Comparison of ENCODE assay signal across 23 cellular contexts in genomic region chr12:16962889-16963288, GRCh38.
"Had no signal": no experiment of that assay in that cellular context is flagged by ENCODE, and none has a peak within 500 bp of the region (broad histone marks: within the 10 kb centered on the region; RNA-seq: fewer than 3 reads in every experiment).

No MANE protein-coding gene starts in this region.

- H3K4me1 ChIP-seq: esophagus squamous epithelium, gastroesophageal sphincter, heart left ventricle, prostate gland, vagina had no signal

- H3K27ac ChIP-seq: esophagus squamous epithelium, gastroesophageal sphincter, heart left ventricle, ovary, prostate gland, vagina had no signal

- ATAC-seq: activated CD8-positive, alpha-beta T cell treated with anti-CD3 and anti-CD28 coated beads, Interleukin-2, amount 10 ng/mL, durations not matched to agents 7 days and 5 days; effector memory CD8-positive, alpha-beta T cell; gastroesophageal sphincter; heart left ventricle; left cardiac atrium; natural killer cell; stimulated activated naive B cell treated with anti-CD40 and anti-IgM and Interleukin-4, amounts not matched to agents 10 μg/mL and 1 μg/mL and 100 μg/mL, for 72 hours had no signal

- H3K9me3 Mint-ChIP-seq: activated naive CD4-positive, alpha-beta T cell treated with anti-CD3 and anti-CD28 coated beads, Interleukin-2, amount 50 U/mL, for 24 hours had no signal

- H3K36me3 Mint-ChIP-seq: activated naive CD4-positive, alpha-beta T cell treated with anti-CD3 and anti-CD28 coated beads, Interleukin-2, amount 50 U/mL, for 24 hours; brain; natural killer cell; stimulated activated naive B cell treated with anti-CD40 and anti-IgM and Interleukin-4, amounts not matched to agents 10 μg/mL and 1 μg/mL and 100 μg/mL, for 72 hours had no signal

- H3K27ac Mint-ChIP-seq: activated CD8-positive, alpha-beta T cell treated with anti-CD3 and anti-CD28 coated beads, Interleukin-2, amount 10 ng/mL, durations not matched to agents 7 days and 5 days; activated naive CD4-positive, alpha-beta T cell treated with anti-CD3 and anti-CD28 coated beads, Interleukin-2, amount 50 U/mL, for 24 hours; brain; effector memory CD8-positive, alpha-beta T cell; natural killer cell; stimulated activated naive B cell treated with anti-CD40 and anti-IgM and Interleukin-4, amounts not matched to agents 10 μg/mL and 1 μg/mL and 100 μg/mL, for 72 hours had no signal

- DNase-seq: activated CD4-positive, alpha-beta T cell treated with anti-CD3 and anti-CD28 coated beads for 1 hour; activated CD4-positive, alpha-beta T cell treated with anti-CD3 and anti-CD28 coated beads, Interleukin-2, amount 50 U/mL, for 1 hour; activated CD8-positive, alpha-beta T cell treated with anti-CD3 and anti-CD28 coated beads, Interleukin-2, amount 10 ng/mL, durations not matched to agents 7 days and 5 days; activated gamma-delta T cell treated with Interleukin-2 at 50 U/mL for 16 hours; aorta; caudate nucleus; effector memory CD8-positive, alpha-beta T cell; esophagus squamous epithelium; heart left ventricle; islet precursor cell; left cardiac atrium; midbrain; natural killer cell; ovary; stimulated activated CD4-positive, alpha-beta T cell treated with anti-CD3 and anti-CD28 coated beads, Interleukin-2, amount 100 ng/mL, for 48 hours; stimulated activated CD8-positive, alpha-beta memory T cell treated with anti-CD3 and anti-CD28 coated beads, Interleukin-4, amount 100 ng/mL, for 48 hours; stimulated activated naive B cell treated with anti-CD40 and anti-IgM and Interleukin-4, amounts not matched to agents 10 μg/mL and 1 μg/mL and 100 μg/mL, for 72 hours; trophoblast cell had no signal

- H3K4me1 Mint-ChIP-seq: activated naive CD4-positive, alpha-beta T cell treated with anti-CD3 and anti-CD28 coated beads, Interleukin-2, amount 50 U/mL, for 24 hours; brain; natural killer cell; stimulated activated naive B cell treated with anti-CD40 and anti-IgM and Interleukin-4, amounts not matched to agents 10 μg/mL and 1 μg/mL and 100 μg/mL, for 72 hours had no signal

- H3K27me3 ChIP-seq: esophagus squamous epithelium, gastroesophageal sphincter, heart left ventricle, ovary, vagina had no signal

- H3K4me3 Mint-ChIP-seq: activated CD8-positive, alpha-beta T cell treated with anti-CD3 and anti-CD28 coated beads, Interleukin-2, amount 10 ng/mL, durations not matched to agents 7 days and 5 days; activated naive CD4-positive, alpha-beta T cell treated with anti-CD3 and anti-CD28 coated beads, Interleukin-2, amount 50 U/mL, for 24 hours; brain; effector memory CD8-positive, alpha-beta T cell; natural killer cell; stimulated activated naive B cell treated with anti-CD40 and anti-IgM and Interleukin-4, amounts not matched to agents 10 μg/mL and 1 μg/mL and 100 μg/mL, for 72 hours had no signal

- H3K27me3 Mint-ChIP-seq: activated naive CD4-positive, alpha-beta T cell treated with anti-CD3 and anti-CD28 coated beads, Interleukin-2, amount 50 U/mL, for 24 hours; effector memory CD8-positive, alpha-beta T cell; stimulated activated naive B cell treated with anti-CD40 and anti-IgM and Interleukin-4, amounts not matched to agents 10 μg/mL and 1 μg/mL and 100 μg/mL, for 72 hours had no signal
